Comparison of ENCODE assay signal across 8 cellular contexts in genomic region chr10:79150444-79150754, GRCh38.
DNase-seq lines count a peak whose midpoint lies in the region; ATAC-seq and TF ChIP-seq lines count a peak whose summit lies in the region.

No MANE protein-coding gene starts in this region.

- no CpG with 5 or more reads among the region's 1 CpG for WGBS in H9 (ENCODE audit: extremely low coverage, insufficient read length, low lambda C conversion rate)
- WGBS in hepatocyte (ENCODE audit: low lambda C conversion rate, missing lambda C conversion rate): 91% methylated on average over 1 of the region's 1 CpG

- H3K4me3 ChIP-seq in WERI-Rb-1 (ENCODE audit: low read depth, low read length): no peak overlapping the region
- no peak overlapping the region for H3K4me3 ChIP-seq in hepatocyte
- H3K4me3 ChIP-seq in skeletal muscle tissue (ENCODE audit: low read length in 3 of 3): no peak overlapping the region
- no peak overlapping the region for H3K4me3 ChIP-seq in neural progenitor cell

- H3K9me2 ChIP-seq in hepatocyte (replicated peaks; ENCODE audit: insufficient read depth): no peaks in the 10 kb centered on the region

- no peak overlapping the region for H3K56ac ChIP-seq in H9 (ENCODE audit: insufficient read length, low read depth, low read length)

- H2BK12ac ChIP-seq in H9 (ENCODE audit: insufficient read length, low read depth, low read length): no peak overlapping the region

- H2BK5ac ChIP-seq in H9 (ENCODE audit: insufficient read length, low read length): no peak overlapping the region

- H3K4me1 ChIP-seq in H9 (ENCODE audit: insufficient read depth, low read length) (peaks cover 2% of the 10 kb centered on the region; the same call in 1 of the 2 replicates), hepatocyte (ENCODE audit: insufficient read depth) (peaks cover 46% of the 10 kb centered on the region), skeletal muscle tissue (ENCODE audit: control insufficient read depth in 3 of 3, insufficient read depth in 3 of 3, low read length in 3 of 3) (peaks cover 97 to 100% (median 98%) of the 10 kb centered on the region in 3 donors), neural progenitor cell (peaks cover 36% of the 10 kb centered on the region)

- no peak for ATAC-seq in GM21447 (IDR thresholded peaks at IDR 0.05; ENCODE audit: unreplicated experiment)

- H4K20me1 ChIP-seq in H9 (ENCODE audit: control insufficient read depth, insufficient read depth, insufficient read length) (no peaks in the 10 kb centered on the region), hepatocyte (ENCODE audit: insufficient read depth, poor library complexity, severe bottlenecking) (peaks cover 65% of the 10 kb centered on the region), neural progenitor cell (ENCODE audit: low read depth) (peaks cover 85% of the 10 kb centered on the region)

- H2BK15ac ChIP-seq in H9 (ENCODE audit: low read depth, low read length): no peak overlapping the region

- DNase-seq in H9: no peak
- no peak for DNase-seq in WERI-Rb-1
- DNase-seq in hepatocyte (ENCODE audit: low spot score): no peak
- DNase-seq in neural progenitor cell (ENCODE audit: low spot score): no peak
- no peak for DNase-seq in stimulated activated naive CD4-positive, alpha-beta T cell (lab: John Stamatoyannopoulos, UW)
- no peak for DNase-seq in iPS-NIHi7 (ENCODE audit: extremely low spot score)

- H4K8ac ChIP-seq in H9 (replicated peaks; ENCODE audit: insufficient read length, low read depth, low read length): no peak overlapping the region

- H3K9me3 Mint-ChIP-seq in H9: no peaks in the 10 kb centered on the region
- no peaks in the 10 kb centered on the region for H3K9me3 Mint-ChIP-seq in neural progenitor cell

- no peaks in the 10 kb centered on the region for H3K9me3 ChIP-seq in H9 (ENCODE audit: control insufficient read depth, low read depth, low read length)
- no peaks in the 10 kb centered on the region for H3K9me3 ChIP-seq in WERI-Rb-1 (ENCODE audit: severe bottlenecking)
- no peaks in the 10 kb centered on the region for H3K9me3 ChIP-seq in hepatocyte (ENCODE audit: low read depth)
- no peaks in the 10 kb centered on the region for H3K9me3 ChIP-seq in skeletal muscle tissue (ENCODE audit: control insufficient read depth in 3 of 3, low read length in 3 of 3)
- no peaks in the 10 kb centered on the region for H3K9me3 ChIP-seq in neural progenitor cell (ENCODE audit: low read depth)

- H3K27ac Mint-ChIP-seq in H9 (peak overlapping the region; percentile 44 to 77 (median 58); a peak in 2 of 7 replicates), neural progenitor cell (no peak overlapping the region)

- no peaks in the 10 kb centered on the region for H3K23me2 ChIP-seq in H9 (ENCODE audit: insufficient read length, low read depth, low read length, poor library complexity, severe bottlenecking)

- H3K9ac ChIP-seq in H9 (ENCODE audit: extremely low read depth, insufficient read length, low read length): no peak overlapping the region
- peak overlapping the region; percentile 32 to 64 (median 33) for H3K9ac ChIP-seq in skeletal muscle tissue (ENCODE audit: low read depth in 1 of 3, low read length in 3 of 3)
- no peak overlapping the region for H3K9ac ChIP-seq in neural progenitor cell

- peaks cover 26 to 32% of the 10 kb centered on the region in 2 experiments for H3K4me1 Mint-ChIP-seq in H9
- H3K4me1 Mint-ChIP-seq in neural progenitor cell: peaks cover 39% of the 10 kb centered on the region

- no peak overlapping the region for H3K27ac ChIP-seq in H9 (ENCODE audit: insufficient read length, low read depth, low read length)
- H3K27ac ChIP-seq in WERI-Rb-1: peak overlapping the region; percentile 60
- H3K27ac ChIP-seq in hepatocyte: peak overlapping the region; percentile 90
- peak overlapping the region; percentile 90 for H3K27ac ChIP-seq in skeletal muscle tissue (ENCODE audit: low read depth, low read length)
- H3K27ac ChIP-seq in neural progenitor cell: no peak overlapping the region

- no peak overlapping the region for H3K4me2 ChIP-seq in H9 (ENCODE audit: insufficient read depth, insufficient read length, low read length)
- no peak overlapping the region for H3K4me2 ChIP-seq in hepatocyte
- H3K4me2 ChIP-seq in neural progenitor cell: no peak overlapping the region

- no peak overlapping the region for H3K18ac ChIP-seq in H9 (ENCODE audit: insufficient read length, low read depth, low read length)

- no peak overlapping the region for H4K5ac ChIP-seq in H9 (ENCODE audit: insufficient read length, low read depth, low read length)

- H3K14ac ChIP-seq in H9 (ENCODE audit: insufficient read depth, low read length): no peak overlapping the region

- no peak overlapping the region for H2AK5ac ChIP-seq in H9 (ENCODE audit: insufficient read length, low read length)

- TF ChIP-seq CTCF in H9 (conservative IDR thresholded peaks at IDR 0.05) (no peak), WERI-Rb-1 (IDR thresholded peaks at IDR 0.05; ENCODE audit: low read depth, low read length) (no peak), hepatocyte (IDR thresholded peaks at IDR 0.05; ENCODE audit: poor library complexity) (no peak), neural progenitor cell (IDR thresholded peaks at IDR 0.05) (no peak)

- H3K36me3 ChIP-seq in WERI-Rb-1 (no peaks in the 10 kb centered on the region), hepatocyte (replicated peaks; ENCODE audit: insufficient read depth, low read depth) (no peaks in the 10 kb centered on the region), skeletal muscle tissue (ENCODE audit: control insufficient read depth in 3 of 3, insufficient read depth in 3 of 3, low read length in 3 of 3) (no peaks in the 10 kb centered on the region), neural progenitor cell (no peaks in the 10 kb centered on the region)

- H3K27me3 ChIP-seq in H9 (ENCODE audit: insufficient read depth, low read length) (no peaks in the 10 kb centered on the region), WERI-Rb-1 (ENCODE audit: insufficient read depth, low read depth, severe bottlenecking) (no peaks in the 10 kb centered on the region), hepatocyte (no peaks in the 10 kb centered on the region), skeletal muscle tissue (ENCODE audit: control insufficient read depth in 3 of 3, insufficient read depth in 3 of 3, low read length in 3 of 3) (no peaks in the 10 kb centered on the region), neural progenitor cell (no peaks in the 10 kb centered on the region)

- no peak overlapping the region for H2BK20ac ChIP-seq in H9 (ENCODE audit: low read depth, low read length, poor library complexity, severe bottlenecking)

- H3K79me2 ChIP-seq in H9 (ENCODE audit: insufficient read depth, low read length): no peaks in the 10 kb centered on the region
- H3K79me2 ChIP-seq in hepatocyte: peaks cover 81% of the 10 kb centered on the region
- H3K79me2 ChIP-seq in neural progenitor cell (ENCODE audit: low read depth): no peaks in the 10 kb centered on the region

- H4K91ac ChIP-seq in H9 (ENCODE audit: insufficient read length, low read depth, low read length): no peak overlapping the region

- no peak overlapping the region for H3T11ph ChIP-seq in H9 (ENCODE audit: low read length)

- no peaks in the 10 kb centered on the region for H3K79me1 ChIP-seq in H9 (ENCODE audit: insufficient read depth, low read depth, low read length, poor library complexity, severe bottlenecking)

- no peak overlapping the region for H3K4ac ChIP-seq in H9 (ENCODE audit: low read depth, low read length)

- H3K36me3 Mint-ChIP-seq in H9 (ENCODE audit: insufficient read depth in 1 of 3, low read depth in 3 of 3): no peaks in the 10 kb centered on the region; a peak in 2 of 7 replicates
- no peaks in the 10 kb centered on the region for H3K36me3 Mint-ChIP-seq in neural progenitor cell

- no peak overlapping the region for H3K4me3 Mint-ChIP-seq in H9
- H3K4me3 Mint-ChIP-seq in neural progenitor cell: no peak overlapping the region

- no peak overlapping the region for H2AFZ ChIP-seq in H9 (ENCODE audit: low read length)
- H2AFZ ChIP-seq in hepatocyte: no peak overlapping the region
- no peak overlapping the region for H2AFZ ChIP-seq in neural progenitor cell (replicated peaks)

- peaks cover 5% of the 10 kb centered on the region for H3F3A ChIP-seq in neural progenitor cell (ENCODE audit: low read depth)

- H3K27me3 Mint-ChIP-seq in H9 (ENCODE audit: low read depth) (no peaks in the 10 kb centered on the region), neural progenitor cell (ENCODE audit: insufficient read depth, low read depth) (peaks cover 5% of the 10 kb centered on the region)

- no peak overlapping the region for H2BK120ac ChIP-seq in H9 (ENCODE audit: low read depth, low read length, poor library complexity, severe bottlenecking)

- H3K23ac ChIP-seq in H9 (ENCODE audit: insufficient read length, low read depth, low read length): no peak overlapping the region

Comparison
In these comparisons a context has a peak if more than half of its experiments do, and no peak if none do; other contexts are left out.
1. H3K27ac ChIP-seq: peak in WERI-Rb-1 (single experiment), hepatocyte (single experiment) and skeletal muscle tissue (single experiment); none in H9 (single experiment) and neural progenitor cell (single experiment).
2. H3K9ac ChIP-seq: peak in skeletal muscle tissue (3 of 3); none in H9 (single experiment) and neural progenitor cell (single experiment).